ENCODE assay signal across 12 cellular contexts in genomic region chr17:50532452-50533024, GRCh38. TPM values are rescaled to one million over a fixed set of nuclear protein-coding genes. Genes with fewer than 3 reads are reported as not detected.
DNase-seq lines count a peak whose midpoint lies in the region; ATAC-seq and TF ChIP-seq lines count a peak whose summit lies in the region.
"Had no signal": no experiment of that assay in that cellular context is flagged by ENCODE, and none has a peak within 500 bp of the region (broad histone marks: within the 10 kb centered on the region; RNA-seq: fewer than 3 reads in every experiment).

Gene EPN3 (plus strand): TSS chr17:50532735. CDS start chr17:50536557, 3,822 bp downstream.

- peak within 1 kb of the TSS; percentile 36 to 45 for H3K4me3 ChIP-seq in vagina

- H3K4me1 ChIP-seq in vagina, result peaks cover 28% of the 10 kb centered on the region

- CTCF ChIA-PET in MCF 10A (lab: Yijun Ruan, JAX), result interaction anchor here (0.6 to 1.3 kb wide), 5 partner anchors 10 to 360 kb away, joined by 3 to 4 read pairs (median 3); no protein-coding TSS in a partner anchor

- H3K4me3 Mint-ChIP-seq in activated naive CD8-positive, alpha-beta T cell, result peak within 1 kb of the TSS; percentile 61
- H3K4me3 Mint-ChIP-seq in activated naive CD8-positive, alpha-beta T cell treated with anti-CD3 and anti-CD28 coated beads for 36 hours, result no peak within 1 kb of the TSS
- peak within 1 kb of the TSS; percentile 67 for H3K4me3 Mint-ChIP-seq in MCF 10A (ENCODE audit: unreplicated experiment)
- H3K4me3 Mint-ChIP-seq: neural crest cell had no signal

- peaks cover 34% of the 10 kb centered on the region for H3K27me3 Mint-ChIP-seq in activated naive CD8-positive, alpha-beta T cell
- peaks cover 67% of the 10 kb centered on the region for H3K27me3 Mint-ChIP-seq in activated naive CD8-positive, alpha-beta T cell treated with anti-CD3 and anti-CD28 coated beads for 36 hours
- no peaks in the 10 kb centered on the region for H3K27me3 Mint-ChIP-seq in MCF 10A (ENCODE audit: insufficient read depth, unreplicated experiment)

- POLR2A ChIA-PET in MCF 10A (lab: Yijun Ruan, JAX), result interaction anchor here (1.6 to 1.8 kb wide), 2 partner anchors 9 to 45 kb away, joined by 4 to 6 read pairs; no protein-coding TSS in a partner anchor

- no peak for DNase-seq in activated naive CD8-positive, alpha-beta T cell treated with anti-CD3 and anti-CD28 coated beads for 36 hours
- DNase-seq in MCF 10A (ENCODE audit: unreplicated experiment) (no peak), left kidney (ENCODE audit: low read depth, low spot score) (peak; percentile 89), vagina (ENCODE audit: extremely low spot score in 2 of 2) (no peak)
- DNase-seq: caudate nucleus; CD8-positive, alpha-beta memory T cell; T-helper 2 cell had no signal

- H3K36me3 Mint-ChIP-seq in activated naive CD8-positive, alpha-beta T cell, result peaks cover 2% of the 10 kb centered on the region
- no peaks in the 10 kb centered on the region for H3K36me3 Mint-ChIP-seq in activated naive CD8-positive, alpha-beta T cell treated with anti-CD3 and anti-CD28 coated beads for 36 hours
- no peaks in the 10 kb centered on the region for H3K36me3 Mint-ChIP-seq in MCF 10A (ENCODE audit: insufficient read depth, unreplicated experiment)
- H3K36me3 Mint-ChIP-seq: CD8-positive, alpha-beta memory T cell had no signal

- peak within 1 kb of the TSS; percentile 54 for H3K27ac ChIP-seq in vagina

- no peaks in the 10 kb centered on the region for H3K36me3 ChIP-seq in vagina

- peaks cover 23% of the 10 kb centered on the region for H3K4me1 Mint-ChIP-seq in activated naive CD8-positive, alpha-beta T cell (ENCODE audit: low read depth)
- peaks cover 13% of the 10 kb centered on the region for H3K4me1 Mint-ChIP-seq in activated naive CD8-positive, alpha-beta T cell treated with anti-CD3 and anti-CD28 coated beads for 36 hours
- peaks cover 25% of the 10 kb centered on the region for H3K4me1 Mint-ChIP-seq in MCF 10A (ENCODE audit: insufficient read depth, unreplicated experiment)

- TF ChIP-seq CTCF in MCF 10A (IDR thresholded peaks at IDR 0.05; ENCODE audit: unreplicated experiment), result no peak
- no peak for TF ChIP-seq CTCF in vagina (IDR thresholded peaks at IDR 0.05)

- no peaks in the 10 kb centered on the region for H3K9me3 Mint-ChIP-seq in activated naive CD8-positive, alpha-beta T cell (ENCODE audit: low read depth)
- no peaks in the 10 kb centered on the region for H3K9me3 Mint-ChIP-seq in activated naive CD8-positive, alpha-beta T cell treated with anti-CD3 and anti-CD28 coated beads for 36 hours
- no peaks in the 10 kb centered on the region for H3K9me3 Mint-ChIP-seq in MCF 10A (ENCODE audit: unreplicated experiment)
- H3K9me3 Mint-ChIP-seq: CD8-positive, alpha-beta memory T cell; neural crest cell had no signal

- no peak for TF ChIP-seq POLR2A in vagina (IDR thresholded peaks at IDR 0.05)

- no TSS peak for BruUV-seq in MCF 10A (replicated peaks; lab: Mats Ljungman, UMichigan)

- no peaks in the 10 kb centered on the region for H3K9me3 ChIP-seq in vagina

- no peak within 1 kb of the TSS for H3K27ac Mint-ChIP-seq in activated naive CD8-positive, alpha-beta T cell
- no peak within 1 kb of the TSS for H3K27ac Mint-ChIP-seq in activated naive CD8-positive, alpha-beta T cell treated with anti-CD3 and anti-CD28 coated beads for 36 hours
- no peak within 1 kb of the TSS for H3K27ac Mint-ChIP-seq in MCF 10A (ENCODE audit: low read depth, unreplicated experiment)

- intact Hi-C loops in MCF 10A (cut with micrococcal nuclease), result no loop called here
- intact Hi-C loops in vagina (cut with DNase I), result no loop called here

- peaks cover 14% of the 10 kb centered on the region for H3K27me3 ChIP-seq in vagina

- no peak for ATAC-seq in GM18867 (IDR thresholded peaks at IDR 0.05; ENCODE audit: unreplicated experiment)
- no peak for ATAC-seq in HG03159 (IDR thresholded peaks at IDR 0.05; ENCODE audit: unreplicated experiment)
- ATAC-seq in GM18870 (IDR thresholded peaks at IDR 0.05; ENCODE audit: unreplicated experiment), result no peak

RNA-seq across cellular contexts. Expression of gene EPN3, which starts in this region (rescaled TPM):
- total RNA-seq in activated naive CD8-positive, alpha-beta T cell treated with anti-CD3 and anti-CD28 coated beads for 36 hours, result not detected
- total RNA-seq in MCF 10A (2022) (2.1 and 4.4 TPM in 2 replicates), vagina (21.9 TPM)
- total RNA-seq: CD8-positive, alpha-beta memory T cell; neural crest cell had no signal
